In genomic region chr20:57429579-57430202, GRCh38 we compare ENCODE assay signal across 10 cellular contexts.
DNase-seq lines count a peak whose midpoint lies in the region; ATAC-seq lines count a peak whose summit lies in the region.
"Had no signal": no experiment of that assay in that cellular context is flagged by ENCODE, and none has a peak within 500 bp of the region (broad histone marks: within the 10 kb centered on the region; RNA-seq: fewer than 3 reads in every experiment).

No MANE protein-coding gene starts in this region.

- DNase-seq in SKM-1 (lab: John Stamatoyannopoulos, UW; ENCODE audit: unreplicated experiment) (peak; percentile 85), hepatic stellate cell (ENCODE audit: low spot score) (peak; percentile 42), anterior cingulate cortex (lab: John Stamatoyannopoulos, UW) (no peak), AG08395 (ENCODE audit: low spot score) (no peak)
- DNase-seq: activated naive CD4-positive, alpha-beta T cell treated with anti-CD3 and anti-CD28 coated beads for 36 hours had no signal

- H3K27ac ChIP-seq in BLaER1 treated with 17β-estradiol and CSF1 and Interleukin-3, amounts not matched to agents 10 nM and 100 nM = peak overlapping the region in 10 of 11 experiments; percentile 56 to 100 (median 98); a peak in 20 of 22 replicates

- peaks cover 0 to 6% (median 0%) of the 10 kb centered on the region in 11 experiments; a peak in 1 of 22 replicates for H3K9me3 ChIP-seq in BLaER1 treated with 17β-estradiol and CSF1 and Interleukin-3, amounts not matched to agents 10 nM and 100 nM (replicated peaks in 1 of 11)

- H3K36me3 ChIP-seq in BLaER1 treated with 17β-estradiol and CSF1 and Interleukin-3, amounts not matched to agents 10 nM and 100 nM = no peaks in the 10 kb centered on the region

- 0 out of 20 replicates have a peak overlapping the region, but pooled peaks of 1 of the 10 experiments have one; percentile 1 for H3K4me3 ChIP-seq in BLaER1 treated with 17β-estradiol and CSF1 and Interleukin-3, amounts not matched to agents 10 nM and 100 nM

- ATAC-seq in HG02610 (IDR thresholded peaks at IDR 0.05; ENCODE audit: unreplicated experiment) (peak; percentile 29), GM21367 (IDR thresholded peaks at IDR 0.05; ENCODE audit: unreplicated experiment) (no peak), GM19467 (IDR thresholded peaks at IDR 0.05; ENCODE audit: unreplicated experiment) (no peak)
- ATAC-seq: sciatic nerve had no signal

- H3K9ac ChIP-seq in BLaER1 treated with 17β-estradiol and CSF1 and Interleukin-3, amounts not matched to agents 10 nM and 100 nM = peak overlapping the region in 10 of 11 experiments; percentile 28 to 91 (median 86); a peak in 17 of 22 replicates

- H3K4me1 ChIP-seq in BLaER1 treated with 17β-estradiol and CSF1 and Interleukin-3, amounts not matched to agents 10 nM and 100 nM = peaks cover 95 to 100% (median 98%) of the 10 kb centered on the region in 10 experiments

- peak overlapping the region; percentile 74 to 97 (median 90) for H3K4me2 ChIP-seq in BLaER1 treated with 17β-estradiol and CSF1 and Interleukin-3, amounts not matched to agents 10 nM and 100 nM

- H4K20me1 ChIP-seq in BLaER1 treated with 17β-estradiol and CSF1 and Interleukin-3, amounts not matched to agents 10 nM and 100 nM = no peaks in the 10 kb centered on the region

- H3K27me3 ChIP-seq in BLaER1 treated with 17β-estradiol and CSF1 and Interleukin-3, amounts not matched to agents 10 nM and 100 nM = no peaks in the 10 kb centered on the region

Comparison
In these comparisons a context has a peak if more than half of its experiments do, and no peak if none do; other contexts are left out.
1. DNase-seq: peak in SKM-1 (single experiment) and hepatic stellate cell (single experiment); none in anterior cingulate cortex (0 of 58) and AG08395 (single experiment).